In the genomic region with DNA sequence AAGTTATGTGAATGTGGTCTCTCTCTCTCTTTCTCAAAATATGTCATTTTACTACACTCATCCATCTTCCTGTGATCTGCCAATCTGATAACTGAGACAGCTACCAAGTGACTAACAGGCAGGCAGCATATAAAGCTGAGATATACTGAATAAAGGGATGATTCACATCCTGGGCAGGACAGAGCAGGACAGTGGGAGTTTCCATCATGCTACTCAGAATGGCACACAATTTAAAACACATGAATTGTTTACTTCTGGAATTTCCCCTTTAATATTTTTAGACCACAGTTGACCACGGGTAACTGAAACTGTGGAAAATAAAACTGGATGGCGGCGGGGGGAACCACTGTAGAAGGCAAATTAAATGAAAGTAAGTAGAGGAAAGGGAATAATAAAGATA, we compare ENCODE assay signal across 8 cellular contexts. TPM values are rescaled to one million over a fixed set of nuclear protein-coding genes. Genes with fewer than 3 reads are reported as not detected.
DNase-seq lines count a peak whose midpoint lies in the region; ATAC-seq and TF ChIP-seq lines count a peak whose summit lies in the region.

No MANE protein-coding gene starts in this region.

- peaks cover 0 to 7% (median 0%) of the 10 kb centered on the region in 12 donors for H3K4me1 ChIP-seq in heart left ventricle
- no peaks in the 10 kb centered on the region for H3K4me1 ChIP-seq in left ventricle myocardium inferior
- peaks cover 0 to 28% of the 10 kb centered on the region in 2 experiments; a peak in 2 of 4 replicates for H3K4me1 ChIP-seq in SK-N-SH (ENCODE audit: control insufficient read depth in 1 of 2, insufficient read depth in 2 of 2, low read depth in 1 of 2, low read length in 1 of 2)
- peaks cover 4% of the 10 kb centered on the region for H3K4me1 ChIP-seq in OCI-LY7 (ENCODE audit: insufficient read depth, low read length, poor library complexity, severe bottlenecking)

- H3K27me3 ChIP-seq in heart left ventricle: no peaks in the 10 kb centered on the region
- H3K27me3 ChIP-seq in left ventricle myocardium inferior (ENCODE audit: low read depth): no peaks in the 10 kb centered on the region
- H3K27me3 ChIP-seq in SK-N-SH (ENCODE audit: insufficient read depth): no peaks in the 10 kb centered on the region

- CTCF ChIA-PET in SK-N-SH (lab: Yijun Ruan, JAX) (no interaction called here), OCI-LY7 (lab: Charles Lee; ENCODE audit: unreplicated experiment) (no interaction called here)

- H4K20me1 ChIP-seq in SK-N-SH (ENCODE audit: insufficient read depth) (no peaks in the 10 kb centered on the region), OCI-LY7 (ENCODE audit: insufficient read depth, low read length) (no peaks in the 10 kb centered on the region)

- peak; percentile 45 to 97 for TF ChIP-seq EP300 in SK-N-SH (IDR thresholded peaks at IDR 0.05; ENCODE audit: borderline replicate concordance in 1 of 2, low read depth in 1 of 2, low read length in 1 of 2)

- no peak for TF ChIP-seq RAD21 in SK-N-SH (IDR thresholded peaks at IDR 0.05; ENCODE audit: low read length)

- no peaks in the 10 kb centered on the region for H3K79me2 ChIP-seq in SK-N-SH (ENCODE audit: insufficient read depth)
- no peaks in the 10 kb centered on the region for H3K79me2 ChIP-seq in OCI-LY7 (ENCODE audit: insufficient read depth, low read depth, low read length)

- TF ChIP-seq CTCF in heart left ventricle (IDR thresholded peaks at IDR 0.05) (no peak), left ventricle myocardium inferior (IDR thresholded peaks at IDR 0.05; ENCODE audit: borderline replicate concordance) (no peak), SK-N-SH (IDR thresholded peaks at IDR 0.05) (no peak), OCI-LY7 (conservative IDR thresholded peaks at IDR 0.05; ENCODE audit: low read length) (no peak)

- H3K9me2 ChIP-seq in SK-N-SH: no peaks in the 10 kb centered on the region
- no peaks in the 10 kb centered on the region for H3K9me2 ChIP-seq in OCI-LY7 (ENCODE audit: insufficient read depth, low read length)

- POLR2A ChIA-PET in SK-N-SH (lab: Yijun Ruan, JAX): no interaction called here
- POLR2A ChIA-PET in OCI-LY7 (lab: Charles Lee): interaction anchor here (0.5 kb wide), 1 partner anchor 12 kb away, joined by 3 read pairs; no protein-coding TSS in a partner anchor

- no peak for TF ChIP-seq POLR2A in heart left ventricle (IDR thresholded peaks at IDR 0.05)

- H3K9ac ChIP-seq in SK-N-SH: peak overlapping the region; percentile 28; the same call in 1 of the 2 replicates

- BruUV-seq in OCI-LY7 (replicated peaks; lab: Mats Ljungman, UMichigan): no TSS peak

- H3K36me3 ChIP-seq in heart left ventricle (no peaks in the 10 kb centered on the region), left ventricle myocardium inferior (no peaks in the 10 kb centered on the region), SK-N-SH (replicated peaks in 1 of 2; ENCODE audit: control insufficient read depth in 1 of 2, insufficient read depth in 2 of 2, low read length in 1 of 2) (no peaks in the 10 kb centered on the region), OCI-LY7 (ENCODE audit: insufficient read depth, low read length) (no peaks in the 10 kb centered on the region)

- DNase-seq in heart left ventricle (no peak), left ventricle myocardium inferior (no peak), SK-N-SH (peak; percentile 22), medulla oblongata (ENCODE audit: extremely low spot score) (peak; percentile 4), mesenteric fat pad (ENCODE audit: low spot score) (no peak), OCI-LY7 (ENCODE audit: low spot score) (no peak), cardiac septum (ENCODE audit: low spot score) (no peak)

- intact Hi-C loops in heart left ventricle (cut with DNase I) (no loop called here), left ventricle myocardium inferior (cut with micrococcal nuclease) (no loop called here), OCI-LY7 (cut with micrococcal nuclease; ENCODE audit: unreplicated experiment) (no loop called here), cardiac septum (cut with DNase I) (no loop called here)

- H3K9me3 ChIP-seq in heart left ventricle (no peaks in the 10 kb centered on the region), left ventricle myocardium inferior (replicated peaks) (no peaks in the 10 kb centered on the region), SK-N-SH (no peaks in the 10 kb centered on the region), OCI-LY7 (ENCODE audit: low read length) (no peaks in the 10 kb centered on the region)

- H2AFZ ChIP-seq in SK-N-SH (ENCODE audit: low read depth): peak overlapping the region; percentile 59; the same call in 1 of the 2 replicates
- H2AFZ ChIP-seq in OCI-LY7 (ENCODE audit: low read length): no peak overlapping the region

- H3K27ac ChIP-seq in heart left ventricle (peak overlapping the region in 1 of 12 donors; percentile 42), left ventricle myocardium inferior (replicated peaks) (no peak overlapping the region), SK-N-SH (ENCODE audit: low read depth in 2 of 2, low read length in 1 of 2) (peak overlapping the region in 1 of 2 experiments; percentile 85; a peak in 3 of 4 replicates), OCI-LY7 (ENCODE audit: low read depth, low read length, poor library complexity, severe bottlenecking) (no peak overlapping the region)

- no peak overlapping the region for H3K4me3 ChIP-seq in heart left ventricle
- H3K4me3 ChIP-seq in left ventricle myocardium inferior: no peak overlapping the region
- H3K4me3 ChIP-seq in SK-N-SH (ENCODE audit: low read depth in 2 of 2, low read length in 1 of 2): no peak overlapping the region
- H3K4me3 ChIP-seq in OCI-LY7 (ENCODE audit: low read depth, low read length, poor library complexity, severe bottlenecking): no peak overlapping the region

- ATAC-seq in heart left ventricle (peak in 3 of 4 donors; percentile 51 to 68 (median 54)), HG02981 (IDR thresholded peaks at IDR 0.05; ENCODE audit: unreplicated experiment) (peak; percentile 84)

- 40 to 59% (median 52%) methylated on average over 3 of the region's 3 CpGs for WGBS in heart left ventricle, 4 donors
- 12% methylated on average over 3 of the region's 3 CpGs for WGBS in SK-N-SH (ENCODE audit: low lambda C conversion rate)

- H3K4me2 ChIP-seq in SK-N-SH (peak overlapping the region; percentile 56), OCI-LY7 (ENCODE audit: low read length) (no peak overlapping the region)

- peaks cover 9% of the 10 kb centered on the region for H3F3A ChIP-seq in SK-N-SH (replicated peaks; ENCODE audit: insufficient read depth)

TF ChIP-seq in SK-N-SH, 30 proteins besides CTCF, POLR2A, EP300 and RAD21 (continues in another document):
- TF ChIP-seq RCOR1 (IDR thresholded peaks at IDR 0.05; ENCODE audit: low read length) (no peak), TAF1 (IDR thresholded peaks at IDR 0.05; ENCODE audit: borderline replicate concordance, low read depth, low read length) (no peak), FOXM1 (IDR thresholded peaks at IDR 0.05; ENCODE audit: low read depth) (peak; percentile 85), FOSL2 (IDR thresholded peaks at IDR 0.05; ENCODE audit: borderline replicate concordance, low read depth) (peak; percentile 96), MEF2A (IDR thresholded peaks at IDR 0.05; ENCODE audit: borderline replicate concordance, low read depth) (peak; percentile 63), NFIC (IDR thresholded peaks at IDR 0.05; ENCODE audit: borderline replicate concordance) (peak; percentile 92), POLR2AphosphoS5 (IDR thresholded peaks at IDR 0.05; ENCODE audit: low read depth, low read length) (peak; percentile 67; the same call in 1 of the 2 replicates), TEAD4 (IDR thresholded peaks at IDR 0.05; ENCODE audit: borderline replicate concordance, insufficient read depth) (peak; percentile 68; the same call in 1 of the 2 replicates), YY1 (IDR thresholded peaks at IDR 0.05; ENCODE audit: low read depth) (no peak)
- TF ChIP-seq, protein P1, sequence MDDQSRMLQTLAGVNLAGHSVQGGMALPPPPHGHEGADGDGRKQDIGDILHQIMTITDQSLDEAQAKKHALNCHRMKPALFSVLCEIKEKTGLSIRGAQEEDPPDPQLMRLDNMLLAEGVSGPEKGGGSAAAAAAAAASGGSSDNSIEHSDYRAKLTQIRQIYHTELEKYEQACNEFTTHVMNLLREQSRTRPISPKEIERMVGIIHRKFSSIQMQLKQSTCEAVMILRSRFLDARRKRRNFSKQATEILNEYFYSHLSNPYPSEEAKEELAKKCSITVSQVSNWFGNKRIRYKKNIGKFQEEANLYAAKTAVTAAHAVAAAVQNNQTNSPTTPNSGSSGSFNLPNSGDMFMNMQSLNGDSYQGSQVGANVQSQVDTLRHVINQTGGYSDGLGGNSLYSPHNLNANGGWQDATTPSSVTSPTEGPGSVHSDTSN (IDR thresholded peaks at IDR 0.05): peak; percentile 100
- TF ChIP-seq, protein P2, sequence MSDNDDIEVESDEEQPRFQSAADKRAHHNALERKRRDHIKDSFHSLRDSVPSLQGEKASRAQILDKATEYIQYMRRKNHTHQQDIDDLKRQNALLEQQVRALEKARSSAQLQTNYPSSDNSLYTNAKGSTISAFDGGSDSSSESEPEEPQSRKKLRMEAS (IDR thresholded peaks at IDR 0.05; ENCODE audit: low read depth): peak; percentile 54
- TF ChIP-seq, protein P3, sequence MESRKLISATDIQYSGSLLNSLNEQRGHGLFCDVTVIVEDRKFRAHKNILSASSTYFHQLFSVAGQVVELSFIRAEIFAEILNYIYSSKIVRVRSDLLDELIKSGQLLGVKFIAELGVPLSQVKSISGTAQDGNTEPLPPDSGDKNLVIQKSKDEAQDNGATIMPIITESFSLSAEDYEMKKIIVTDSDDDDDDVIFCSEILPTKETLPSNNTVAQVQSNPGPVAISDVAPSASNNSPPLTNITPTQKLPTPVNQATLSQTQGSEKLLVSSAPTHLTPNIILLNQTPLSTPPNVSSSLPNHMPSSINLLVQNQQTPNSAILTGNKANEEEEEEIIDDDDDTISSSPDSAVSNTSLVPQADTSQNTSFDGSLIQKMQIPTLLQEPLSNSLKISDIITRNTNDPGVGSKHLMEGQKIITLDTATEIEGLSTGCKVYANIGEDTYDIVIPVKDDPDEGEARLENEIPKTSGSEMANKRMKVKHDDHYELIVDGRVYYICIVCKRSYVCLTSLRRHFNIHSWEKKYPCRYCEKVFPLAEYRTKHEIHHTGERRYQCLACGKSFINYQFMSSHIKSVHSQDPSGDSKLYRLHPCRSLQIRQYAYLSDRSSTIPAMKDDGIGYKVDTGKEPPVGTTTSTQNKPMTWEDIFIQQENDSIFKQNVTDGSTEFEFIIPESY (IDR thresholded peaks at IDR 0.05; ENCODE audit: borderline replicate concordance, low read depth): peak; percentile 77; the same call in 1 of the 2 replicates

RNA-seq across cellular contexts. Expression of a gene that starts 58.6 kb away (rescaled TPM):
- 10 to 100 TPM; 28.9 to 55.7 (median 41.2) TPM for total RNA-seq in heart left ventricle
- polyA plus RNA-seq in heart left ventricle: 10 to 100 TPM; 16.1 to 44.7 TPM
- 44.2 TPM for total RNA-seq in left ventricle myocardium inferior
- polyA plus RNA-seq in SK-N-SH (2012; rRNA removed): 123 and 145 TPM in 2 replicates
- polyA plus RNA-seq in SK-N-SH (2012; cell fraction: cytosol; rRNA removed): 144 and 145 TPM in 2 replicates
- 170 and 193 TPM in 2 replicates for polyA plus RNA-seq in SK-N-SH (2012; cell fraction: nucleus; rRNA removed)
- total RNA-seq in mesenteric fat pad: 107 TPM
- 37.8 and 42.5 TPM in 2 replicates for total RNA-seq in OCI-LY7 (2014; rRNA removed; shearing (Covaris generic))
- total RNA-seq in OCI-LY7 (2022): 79.4 and 81.9 TPM in 2 replicates
- 49.6 TPM for total RNA-seq in cardiac septum

Comparison
In these comparisons a context has a peak if more than half of its experiments do, and no peak if none do; other contexts are left out.
1. DNase-seq: peak in SK-N-SH (single experiment) and medulla oblongata (single experiment); none in heart left ventricle (0 of 5), left ventricle myocardium inferior (single experiment), mesenteric fat pad (single experiment), OCI-LY7 (single experiment) and cardiac septum (single experiment).